Comparison of ENCODE assay signal across 27 cellular contexts in the genomic region with DNA sequence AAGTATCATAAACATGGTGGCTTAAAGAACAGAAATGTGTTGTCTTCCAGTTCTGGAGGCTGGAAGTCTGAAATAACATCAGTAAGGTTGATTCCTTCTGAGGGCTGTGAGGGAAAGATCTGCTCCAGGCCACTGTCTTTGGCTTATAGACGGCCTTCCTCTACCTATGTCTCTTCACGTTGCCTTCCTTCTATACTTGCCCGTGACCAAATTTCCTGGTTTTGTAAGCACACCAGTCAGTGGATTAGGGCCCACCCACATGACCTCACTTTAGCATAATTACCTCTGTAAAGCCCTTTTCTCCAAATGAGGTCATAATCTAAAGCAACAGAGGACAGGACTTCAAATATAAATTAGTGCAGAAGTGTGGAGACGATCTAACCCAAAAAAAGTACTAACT.
"Had no signal": no experiment of that assay in that cellular context is flagged by ENCODE, and none has a peak within 500 bp of the region (broad histone marks: within the 10 kb centered on the region; RNA-seq: fewer than 3 reads in every experiment).

No MANE protein-coding gene starts in this region.

- H3K27ac ChIP-seq: neural progenitor cell, ovary, parathyroid adenoma, psoas muscle, right lobe of liver, sigmoid colon, stomach, thoracic aorta, thyroid gland, tibial nerve, vagina had no signal

- DNase-seq: natural killer cell; occipital lobe; ovary; posterior cingulate gyrus; psoas muscle; right cardiac atrium; right lobe of liver; sigmoid colon; small intestine; stimulated activated CD4-positive, alpha-beta T cell treated with anti-CD3 and anti-CD28 coated beads, Interleukin-15, amount 100 ng/mL, for 24 hours; stimulated activated CD4-positive, alpha-beta T cell treated with anti-CD3 and anti-CD28 coated beads, Interleukin-2, amount 100 ng/mL, for 24 hours; stimulated activated CD4-positive, alpha-beta T cell treated with anti-CD3 and anti-CD28 coated beads, Interleukin-2, amount 100 ng/mL, for 48 hours; stimulated activated CD4-positive, alpha-beta T cell treated with anti-CD3 and anti-CD28 coated beads, Interleukin-4, amount 100 ng/mL, for 24 hours; stimulated activated naive B cell treated with anti-CD40 and anti-IgM and Interleukin-4, amounts not matched to agents 10 μg/mL and 1 μg/mL and 100 μg/mL, for 72 hours; stimulated activated naive CD4-positive, alpha-beta T cell treated with Interleukin-2 at 50 U/mL for 16 hours; stomach; thyroid gland had no signal

- H2AFZ ChIP-seq: neural progenitor cell, parathyroid adenoma had no signal

- H3K27me3 ChIP-seq: neural progenitor cell, ovary, right lobe of liver, sigmoid colon, stomach, thyroid gland, tibial nerve, vagina had no signal

- ATAC-seq: natural killer cell; psoas muscle; right cardiac atrium; right lobe of liver; stimulated activated effector memory CD8-positive, alpha-beta T cell treated with anti-CD3 and anti-CD28 coated beads, Interleukin-12 subunit alpha, Interleukin-12 subunit beta, amount 100 ng/mL, for 72 hours; stimulated activated naive B cell treated with anti-CD40 and anti-IgM and Interleukin-4, amounts not matched to agents 10 μg/mL and 1 μg/mL and 100 μg/mL, for 72 hours had no signal

- H3K9ac ChIP-seq: neural progenitor cell, parathyroid adenoma had no signal

- H3K4me3 ChIP-seq: neural progenitor cell, ovary, psoas muscle, right lobe of liver, sigmoid colon, stomach, thoracic aorta, thyroid gland, tibial nerve, vagina had no signal

- H3K36me3 ChIP-seq: neural progenitor cell, ovary, right lobe of liver, sigmoid colon, stomach, thoracic aorta, thyroid gland, tibial nerve, vagina had no signal

- H3K4me1 Mint-ChIP-seq: natural killer cell, nephron, neural progenitor cell had no signal

- H3K4me3 Mint-ChIP-seq: natural killer cell; nephron; neural progenitor cell; stimulated activated effector memory CD8-positive, alpha-beta T cell treated with anti-CD3 and anti-CD28 coated beads, Interleukin-12 subunit alpha, Interleukin-12 subunit beta, amount 100 ng/mL, for 72 hours; stimulated activated naive B cell treated with anti-CD40 and anti-IgM and Interleukin-4, amounts not matched to agents 10 μg/mL and 1 μg/mL and 100 μg/mL, for 72 hours; stimulated activated naive CD8-positive, alpha-beta T cell treated with anti-CD3 and anti-CD28 coated beads, Interleukin-15, Interleukin-2, amounts not matched to agents 100 ng/mL and 50 ng/mL, for 24 hours; type B pancreatic cell had no signal

- H3K9me3 ChIP-seq: ovary, psoas muscle, right lobe of liver, sigmoid colon, stomach, thoracic aorta, thyroid gland, tibial nerve, vagina had no signal

- H3K79me2 ChIP-seq: parathyroid adenoma had no signal

- H3K4me1 ChIP-seq: parathyroid adenoma, psoas muscle, right lobe of liver, sigmoid colon, stomach, thyroid gland, tibial nerve, vagina had no signal

- H3K9me3 Mint-ChIP-seq: nephron; neural progenitor cell; stimulated activated effector memory CD8-positive, alpha-beta T cell treated with anti-CD3 and anti-CD28 coated beads, Interleukin-12 subunit alpha, Interleukin-12 subunit beta, amount 100 ng/mL, for 72 hours; stimulated activated naive CD8-positive, alpha-beta T cell treated with anti-CD3 and anti-CD28 coated beads, Interleukin-15, Interleukin-2, amounts not matched to agents 100 ng/mL and 50 ng/mL, for 24 hours had no signal

- H3K27ac Mint-ChIP-seq: natural killer cell; nephron; neural progenitor cell; progenitor cell of endocrine pancreas; stimulated activated effector memory CD8-positive, alpha-beta T cell treated with anti-CD3 and anti-CD28 coated beads, Interleukin-12 subunit alpha, Interleukin-12 subunit beta, amount 100 ng/mL, for 72 hours; stimulated activated naive B cell treated with anti-CD40 and anti-IgM and Interleukin-4, amounts not matched to agents 10 μg/mL and 1 μg/mL and 100 μg/mL, for 72 hours; stimulated activated naive CD8-positive, alpha-beta T cell treated with anti-CD3 and anti-CD28 coated beads, Interleukin-15, Interleukin-2, amounts not matched to agents 100 ng/mL and 50 ng/mL, for 24 hours; type B pancreatic cell had no signal

- H3K27me3 Mint-ChIP-seq: progenitor cell of endocrine pancreas; stimulated activated naive B cell treated with anti-CD40 and anti-IgM and Interleukin-4, amounts not matched to agents 10 μg/mL and 1 μg/mL and 100 μg/mL, for 72 hours; stimulated activated naive CD8-positive, alpha-beta T cell treated with anti-CD3 and anti-CD28 coated beads, Interleukin-15, Interleukin-2, amounts not matched to agents 100 ng/mL and 50 ng/mL, for 24 hours; type B pancreatic cell had no signal

- H3K36me3 Mint-ChIP-seq: natural killer cell; neural progenitor cell; stimulated activated effector memory CD8-positive, alpha-beta T cell treated with anti-CD3 and anti-CD28 coated beads, Interleukin-12 subunit alpha, Interleukin-12 subunit beta, amount 100 ng/mL, for 72 hours; stimulated activated naive B cell treated with anti-CD40 and anti-IgM and Interleukin-4, amounts not matched to agents 10 μg/mL and 1 μg/mL and 100 μg/mL, for 72 hours; type B pancreatic cell had no signal

- H3K4me2 ChIP-seq: neural progenitor cell had no signal
